ENCODE assay signal across 11 cellular contexts in the genomic region with DNA sequence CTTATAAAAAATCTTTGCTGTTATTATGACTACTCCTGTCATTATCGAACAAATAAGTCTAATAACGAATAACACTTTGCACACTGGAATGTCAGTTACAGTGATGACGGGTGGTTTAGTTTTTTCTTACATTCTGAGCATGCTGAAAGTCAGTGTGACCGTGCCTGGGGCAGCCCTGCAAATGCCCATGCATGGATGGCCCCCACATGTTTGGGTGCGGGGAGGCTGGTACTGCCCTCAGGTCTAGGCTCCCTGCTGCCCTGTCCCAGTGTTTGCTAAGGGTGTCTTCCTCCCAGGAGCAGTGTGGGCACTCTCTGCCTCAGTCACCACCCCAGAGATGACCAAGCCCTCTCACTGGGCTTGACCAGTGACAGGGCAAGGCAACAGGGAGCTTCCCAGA. TPM values are rescaled to one million over a fixed set of nuclear protein-coding genes. Genes with fewer than 3 reads are reported as not detected.
"Had no signal": no experiment of that assay in that cellular context is flagged by ENCODE, and none has a peak within 500 bp of the region (broad histone marks: within the 10 kb centered on the region; RNA-seq: fewer than 3 reads in every experiment).

No MANE protein-coding gene starts in this region.

- DNase-seq: NCI-H1436 treated with DMSO at 0.1 percent for 48 hours, NCI-H187 treated with DMSO at 0.1 percent for 48 hours had no signal

RNA-seq across cellular contexts. Expression of a gene that starts 3.0 kb away (rescaled TPM):
- total RNA-seq: HT1080, LHCN-M2, MCF 10A, NCI-H460, PC-9, Peyer's patch, Right ventricle myocardium inferior, RPMI7951, SK-MEL-5 had no signal

RNA-seq across cellular contexts. Expression of a gene that starts 10.2 kb away (rescaled TPM):
- total RNA-seq: HT1080, LHCN-M2, MCF 10A, NCI-H460, PC-9, Peyer's patch, Right ventricle myocardium inferior, RPMI7951, SK-MEL-5 had no signal

RNA-seq across cellular contexts. Expression of a gene that starts 48.5 kb away (rescaled TPM):
- total RNA-seq: HT1080, LHCN-M2, MCF 10A, NCI-H460, PC-9, Peyer's patch, Right ventricle myocardium inferior, RPMI7951, SK-MEL-5 had no signal
